21 cellular contexts compared by ENCODE assay signal in the genomic region with DNA sequence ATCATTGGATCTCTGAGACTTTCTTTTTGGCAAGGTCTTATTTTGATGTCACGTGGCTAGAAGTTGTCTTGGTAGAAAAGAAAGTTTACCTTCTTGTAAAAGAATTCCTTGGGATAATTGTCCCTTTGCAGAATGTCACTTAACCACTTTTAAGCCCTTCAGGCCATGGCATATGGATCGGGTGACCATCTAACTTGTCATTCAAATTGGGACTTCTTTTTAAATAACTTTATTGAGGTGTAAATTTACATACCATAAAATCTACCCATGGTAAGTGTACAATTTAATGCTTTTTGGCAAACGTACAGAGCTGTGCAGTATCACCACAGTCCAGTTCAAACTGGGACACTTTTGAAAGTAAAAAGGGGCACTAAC. TPM values are rescaled to one million over a fixed set of nuclear protein-coding genes. Genes with fewer than 3 reads are reported as not detected.
A peak's percentile ranks its signal among the peaks of the same experiment; 100 is the strongest.
DNase-seq lines count a peak whose midpoint lies in the region; ATAC-seq and TF ChIP-seq lines count a peak whose summit lies in the region.
"Had no signal": no experiment of that assay in that cellular context is flagged by ENCODE, and none has a peak within 500 bp of the region (broad histone marks: within the 10 kb centered on the region; RNA-seq: fewer than 3 reads in every experiment).

No MANE protein-coding gene starts in this region.

- H3K9me3 ChIP-seq in AG04450 (ENCODE audit: control insufficient read depth, insufficient read depth, low read length) (no peaks in the 10 kb centered on the region), SU-DHL-6 (ENCODE audit: insufficient read depth, low read length) (no peaks in the 10 kb centered on the region), sigmoid colon (no peaks in the 10 kb centered on the region), gastrocnemius medialis (no peaks in the 10 kb centered on the region)
- H3K9me3 ChIP-seq: A549, right lobe of liver had no signal

- ATAC-seq in gastrocnemius medialis (no peak), GM21423 (IDR thresholded peaks at IDR 0.05; ENCODE audit: unreplicated experiment) (no peak)
- ATAC-seq: A549; activated CD4-positive, CD25-positive, alpha-beta regulatory T cell treated with anti-CD3 and anti-CD28 coated beads, Interleukin-2, amount 50 U/mL, for 24 hours; activated CD8-positive, alpha-beta T cell treated with anti-CD3 and anti-CD28 coated beads, Interleukin-2, amount 10 ng/mL, durations not matched to agents 7 days and 5 days; left cardiac atrium; SK-N-SH treated with all-trans-retinoic acid at 6 μM for 48 hours had no signal

- WGBS in sigmoid colon, 2 donors, result 20 to 64% methylated on average over 3 of the region's 3 CpGs

- no peaks in the 10 kb centered on the region for H3K79me2 ChIP-seq in SU-DHL-6 (ENCODE audit: insufficient read depth, low read length)

- CTCF ChIA-PET in AG04450 (lab: Charles Lee), result interaction anchor here (0.9 to 7.3 kb wide), 6 partner anchors 30 to 230 kb away, joined by 3 to 67 read pairs (median 8); no protein-coding TSS in a partner anchor

- peaks cover 47% of the 10 kb centered on the region for H3F3A ChIP-seq in SU-DHL-6 (ENCODE audit: insufficient read depth)

- no peaks in the 10 kb centered on the region for H4K20me1 ChIP-seq in SU-DHL-6 (ENCODE audit: low read depth, low read length)

- H3K4me1 Mint-ChIP-seq in activated T-helper 1 cell treated with anti-CD3 and anti-CD28 coated beads, Interleukin-12 subunit alpha, Interleukin-12 subunit beta, Interleukin-2, Interleukin-4 antibody, amounts not matched to agents 30 ng/mL and 10 ng/mL and 1 ng/mL, durations not matched to agents 14 hours and 24 hours and 36 hours (ENCODE audit: low read depth), result no peaks in the 10 kb centered on the region

- intact Hi-C loops in sigmoid colon (cut with DNase I) (no loop called here), gastrocnemius medialis (cut with DNase I; ENCODE audit: low total_unique reads) (no loop called here)
- intact Hi-C loops in activated T-helper 1 cell treated with anti-CD3 and anti-CD28 coated beads, Interleukin-12 subunit alpha, Interleukin-12 subunit beta, Interleukin-2, Interleukin-4 antibody, amounts not matched to agents 30 ng/mL and 10 ng/mL and 1 ng/mL, durations not matched to agents 14 hours and 24 hours and 36 hours (cut with micrococcal nuclease), result no loop called here

- H3K27ac ChIP-seq in AG04450 (ENCODE audit: low read depth, low read length) (peak overlapping the region; percentile 72), SU-DHL-6 (ENCODE audit: low read depth, low read length) (peak overlapping the region; percentile 92), layer of hippocampus (ENCODE audit: low read depth, low read length) (peak overlapping the region; percentile 6), sigmoid colon (peak overlapping the region; percentile 69 to 89 (median 82)), gastrocnemius medialis (no peak overlapping the region)
- H3K27ac ChIP-seq: A549; BLaER1 treated with 17β-estradiol and CSF1 and Interleukin-3, amounts not matched to agents 10 nM and 100 nM had no signal

- H3K4me3 ChIP-seq in AG04450 (ENCODE audit: low read depth, low read length) (no peak overlapping the region), SU-DHL-6 (ENCODE audit: insufficient read depth, low read length, poor library complexity, severe bottlenecking) (peak overlapping the region; percentile 0), sigmoid colon (no peak overlapping the region), gastrocnemius medialis (no peak overlapping the region)
- H3K4me3 ChIP-seq: A549; BLaER1 treated with 17β-estradiol and CSF1 and Interleukin-3, amounts not matched to agents 10 nM and 100 nM; right lobe of liver had no signal

- TF ChIP-seq POLR2A in sigmoid colon (IDR thresholded peaks at IDR 0.05), result no peak
- no peak for TF ChIP-seq POLR2A in gastrocnemius medialis (IDR thresholded peaks at IDR 0.05)

- H3K9me3 Mint-ChIP-seq in activated T-helper 1 cell treated with anti-CD3 and anti-CD28 coated beads, Interleukin-12 subunit alpha, Interleukin-12 subunit beta, Interleukin-2, Interleukin-4 antibody, amounts not matched to agents 30 ng/mL and 10 ng/mL and 1 ng/mL, durations not matched to agents 14 hours and 24 hours and 36 hours, result no peaks in the 10 kb centered on the region
- H3K9me3 Mint-ChIP-seq: activated T-cell treated with anti-CD3 and anti-CD28 coated beads, Interleukin-2, amount 50 U/mL, for 24 hours had no signal

- H3K4me1 ChIP-seq in sigmoid colon, result peaks cover 0 to 57% (median 42%) of the 10 kb centered on the region in 4 donors
- peaks cover 3 to 24% of the 10 kb centered on the region in 2 donors for H3K4me1 ChIP-seq in gastrocnemius medialis
- H3K4me1 ChIP-seq: A549, right lobe of liver had no signal

- TF ChIP-seq CTCF in AG04450 (IDR thresholded peaks at IDR 0.05; ENCODE audit: low read depth, low read length) (no peak), SU-DHL-6 (IDR thresholded peaks at IDR 0.05; ENCODE audit: insufficient read depth, low read length, poor library complexity, severe bottlenecking) (no peak), sigmoid colon (IDR thresholded peaks at IDR 0.05) (no peak), gastrocnemius medialis (IDR thresholded peaks at IDR 0.05 in 4 of 5, conservative IDR thresholded peaks at IDR 0.05 in 1 of 5) (no peak)

- no peak overlapping the region for H3K4me3 Mint-ChIP-seq in activated T-helper 1 cell treated with anti-CD3 and anti-CD28 coated beads, Interleukin-12 subunit alpha, Interleukin-12 subunit beta, Interleukin-2, Interleukin-4 antibody, amounts not matched to agents 30 ng/mL and 10 ng/mL and 1 ng/mL, durations not matched to agents 14 hours and 24 hours and 36 hours
- H3K4me3 Mint-ChIP-seq: activated CD8-positive, alpha-beta T cell treated with anti-CD3 and anti-CD28 coated beads, Interleukin-2, amount 10 ng/mL, durations not matched to agents 7 days and 5 days; activated T-cell treated with anti-CD3 and anti-CD28 coated beads, Interleukin-2, amount 50 U/mL, for 24 hours had no signal

- H3K27me3 Mint-ChIP-seq in activated T-helper 1 cell treated with anti-CD3 and anti-CD28 coated beads, Interleukin-12 subunit alpha, Interleukin-12 subunit beta, Interleukin-2, Interleukin-4 antibody, amounts not matched to agents 30 ng/mL and 10 ng/mL and 1 ng/mL, durations not matched to agents 14 hours and 24 hours and 36 hours (ENCODE audit: insufficient read depth), result peaks cover 2% of the 10 kb centered on the region
- H3K27me3 Mint-ChIP-seq: activated T-cell treated with anti-CD3 and anti-CD28 coated beads, Interleukin-2, amount 50 U/mL, for 24 hours had no signal

- no peak overlapping the region for H2AFZ ChIP-seq in SU-DHL-6 (ENCODE audit: low read depth, low read length, severe bottlenecking)

- in situ Hi-C loops in gastrocnemius medialis (cut with MboI; ENCODE audit: low sequenced_read_pairs in 4 of 4), result no loop called here

- no peaks in the 10 kb centered on the region for H3K36me3 Mint-ChIP-seq in activated T-helper 1 cell treated with anti-CD3 and anti-CD28 coated beads, Interleukin-12 subunit alpha, Interleukin-12 subunit beta, Interleukin-2, Interleukin-4 antibody, amounts not matched to agents 30 ng/mL and 10 ng/mL and 1 ng/mL, durations not matched to agents 14 hours and 24 hours and 36 hours (ENCODE audit: low read depth)

- POLR2A ChIA-PET in AG04450 (lab: Yijun Ruan, JAX), result interaction anchor here (1.6 kb wide), 1 partner anchor 241 kb away, joined by 6 read pairs; a partner anchor contains a TSS

- no peak overlapping the region for H3K27ac Mint-ChIP-seq in activated T-helper 1 cell treated with anti-CD3 and anti-CD28 coated beads, Interleukin-12 subunit alpha, Interleukin-12 subunit beta, Interleukin-2, Interleukin-4 antibody, amounts not matched to agents 30 ng/mL and 10 ng/mL and 1 ng/mL, durations not matched to agents 14 hours and 24 hours and 36 hours
- H3K27ac Mint-ChIP-seq: activated CD8-positive, alpha-beta T cell treated with anti-CD3 and anti-CD28 coated beads, Interleukin-2, amount 10 ng/mL, durations not matched to agents 7 days and 5 days; activated T-cell treated with anti-CD3 and anti-CD28 coated beads, Interleukin-2, amount 50 U/mL, for 24 hours had no signal

- H3K36me3 ChIP-seq in SU-DHL-6 (ENCODE audit: low read length) (peaks cover 4% of the 10 kb centered on the region), sigmoid colon (peaks cover 0 to 23% (median 0%) of the 10 kb centered on the region in 4 donors), gastrocnemius medialis (no peaks in the 10 kb centered on the region)
- H3K36me3 ChIP-seq: right lobe of liver had no signal

- no peak for DNase-seq in AG04450 (ENCODE audit: low read depth, low spot score)
- DNase-seq in sigmoid colon, result no peak
- no peak for DNase-seq in gastrocnemius medialis
- no peak for DNase-seq in globus pallidus (ENCODE audit: low spot score)
- no peak for DNase-seq in activated T-helper 1 cell treated with anti-CD3 and anti-CD28 coated beads, Interleukin-12 subunit alpha, Interleukin-12 subunit beta, Interleukin-2, Interleukin-4 antibody, amounts not matched to agents 30 ng/mL and 10 ng/mL and 1 ng/mL, durations not matched to agents 14 hours and 24 hours and 36 hours (ENCODE audit: low spot score)
- DNase-seq: activated CD8-positive, alpha-beta T cell treated with anti-CD3 and anti-CD28 coated beads, Interleukin-2, amount 10 ng/mL, durations not matched to agents 7 days and 5 days; activated naive CD4-positive, alpha-beta T cell treated with anti-CD3 and anti-CD28 coated beads, Interleukin-2, amount 50 U/mL, for 16 hours; activated T-cell treated with anti-CD3 and anti-CD28 coated beads, Interleukin-2, amount 50 U/mL, for 24 hours; GOT3; left cardiac atrium; NCI-H1417 treated with DMSO at 0.1 percent for 48 hours; right lobe of liver; stimulated activated naive CD4-positive, alpha-beta T cell; T1000 had no signal

- peak overlapping the region; percentile 32 for H3K9ac ChIP-seq in SU-DHL-6 (ENCODE audit: low read length)
- H3K9ac ChIP-seq: BLaER1 treated with 17β-estradiol and CSF1 and Interleukin-3, amounts not matched to agents 10 nM and 100 nM had no signal

- H3K27me3 ChIP-seq in AG04450 (ENCODE audit: control insufficient read depth, insufficient read depth, low read length), result no peaks in the 10 kb centered on the region
- H3K27me3 ChIP-seq in SU-DHL-6 (ENCODE audit: low read length), result no peaks in the 10 kb centered on the region
- H3K27me3 ChIP-seq in layer of hippocampus (ENCODE audit: control insufficient read depth, insufficient read depth, low read length), result no peaks in the 10 kb centered on the region
- H3K27me3 ChIP-seq in sigmoid colon, result no peaks in the 10 kb centered on the region
- H3K27me3 ChIP-seq in gastrocnemius medialis, result no peaks in the 10 kb centered on the region
- H3K27me3 ChIP-seq: BLaER1 treated with 17β-estradiol and CSF1 and Interleukin-3, amounts not matched to agents 10 nM and 100 nM; right lobe of liver had no signal

- no peaks in the 10 kb centered on the region for H3K9me2 ChIP-seq in SU-DHL-6 (replicated peaks; ENCODE audit: insufficient read depth, low read length)

- H3K4me2 ChIP-seq in SU-DHL-6 (ENCODE audit: low read depth, low read length, poor library complexity, severe bottlenecking), result peak overlapping the region; percentile 67
- H3K4me2 ChIP-seq: A549 had no signal

- TF ChIP-seq EP300 in sigmoid colon (IDR thresholded peaks at IDR 0.05), result no peak

RNA-seq across cellular contexts. Expression of a gene that starts 24.6 kb away (rescaled TPM):
- 49.4 and 51.2 TPM in 2 replicates for polyA plus RNA-seq in AG04450 (2011; rRNA removed)
- 74.6 and 110 TPM in 2 replicates for polyA minus RNA-seq in AG04450 (2011; rRNA and poly(A)+ RNA removed)
- total RNA-seq in sigmoid colon, result 10 to 100 TPM; 24.3 to 95.3 (median 52.7) TPM
- 1 to 10 TPM; 2.4 to 8.2 (median 3.0) TPM for polyA plus RNA-seq in sigmoid colon
- 1 to 10 TPM in 2 of 4 donors, under 1 TPM in 2; 0.20 to 7.2 (median 3.2) TPM for total RNA-seq in gastrocnemius medialis
- 2.2 and 3.8 TPM in 2 replicates for total RNA-seq in activated T-helper 1 cell treated with anti-CD3 and anti-CD28 coated beads, Interleukin-12 subunit alpha, Interleukin-12 subunit beta, Interleukin-2, Interleukin-4 antibody, amounts not matched to agents 30 ng/mL and 10 ng/mL and 1 ng/mL, durations not matched to agents 14 hours and 24 hours and 36 hours

Comparison
In these comparisons a context has a peak if more than half of its experiments do, and no peak if none do; other contexts are left out.
1. H3K27ac ChIP-seq: peak in AG04450 (single experiment), SU-DHL-6 (single experiment), layer of hippocampus (single experiment) and sigmoid colon (4 of 4); none in gastrocnemius medialis (0 of 4).